26 cellular contexts compared by ENCODE assay signal in the genomic region with DNA sequence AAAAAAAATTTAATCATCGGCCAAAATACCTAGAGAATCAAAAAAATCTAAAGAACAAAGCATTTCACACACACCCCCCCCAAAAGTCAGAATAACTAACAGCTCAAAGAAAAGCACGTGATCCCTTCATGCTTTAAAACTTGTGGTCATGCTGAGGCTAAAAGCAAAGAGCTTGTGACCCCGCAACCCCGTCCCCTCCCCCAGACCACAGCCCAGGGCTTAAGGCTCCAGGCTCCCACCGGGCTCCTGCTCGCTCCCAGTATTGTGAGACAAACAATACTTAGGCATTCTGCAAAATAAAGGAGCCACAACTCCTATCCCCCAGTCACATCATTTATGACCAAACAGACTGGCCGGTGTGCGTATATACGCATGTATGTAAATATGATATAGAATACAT.
DNase-seq lines count a peak whose midpoint lies in the region; ATAC-seq and TF ChIP-seq lines count a peak whose summit lies in the region.
"Had no signal": no experiment of that assay in that cellular context is flagged by ENCODE, and none has a peak within 500 bp of the region (broad histone marks: within the 10 kb centered on the region; RNA-seq: fewer than 3 reads in every experiment).

No MANE protein-coding gene starts in this region.

- DNase-seq in T-helper 2 cell treated with Interferon-gamma antibody and Interleukin-4, amounts not matched to agents 5 μg/mL and 100 μg/mL, for 36 hours (ENCODE audit: low spot score) = no peak
- DNase-seq in T-helper 2 cell (no peak), WTC11 (ENCODE audit: low spot score) (peak; percentile 65), iPS-NIHi11 (ENCODE audit: low spot score) (peak; percentile 72), type B pancreatic cell (ENCODE audit: extremely low spot score, unreplicated experiment) (no peak), Calu3 (no peak), psoas muscle (no peak)
- DNase-seq: activated B cell treated with CpG ODN at 0.5 μM for 24 hours; activated CD4-positive, alpha-beta memory T cell treated with anti-CD3 and anti-CD28 coated beads for 36 hours; activated gamma-delta T cell treated with Interleukin-2 at 50 U/mL for 16 hours; CD4-positive, alpha-beta memory T cell; colonic mucosa; GOT3; NCI-H1417; NCI-H2107; NCI-H446 treated with DMSO at 0.1 percent for 48 hours; occipital lobe; Peyer's patch; spleen; stimulated activated CD4-positive, alpha-beta T cell treated with anti-CD3 and anti-CD28 coated beads, Interleukin-4, amount 100 ng/mL, for 24 hours; stimulated activated naive CD8-positive, alpha-beta T cell treated with anti-CD3 and anti-CD28 coated beads, Interleukin-15, Interleukin-2, amounts not matched to agents 100 U/mL and 50 U/mL, for 24 hours had no signal

- peaks cover 0 to 29% (median 0%) of the 10 kb centered on the region in 3 donors for H3K27me3 ChIP-seq in psoas muscle (ENCODE audit: insufficient read depth in 3 of 3, low read length in 2 of 3)
- H3K27me3 ChIP-seq: Peyer's patch had no signal

- no peaks in the 10 kb centered on the region for H3K9me3 Mint-ChIP-seq in T-helper 2 cell treated with Interferon-gamma antibody and Interleukin-4, amounts not matched to agents 5 μg/mL and 100 μg/mL, for 36 hours
- H3K9me3 Mint-ChIP-seq in WTC11 (no peaks in the 10 kb centered on the region), type B pancreatic cell (peaks cover 5% of the 10 kb centered on the region), Calu3 (ENCODE audit: low read depth, unreplicated experiment) (no peaks in the 10 kb centered on the region)
- H3K9me3 Mint-ChIP-seq: activated B cell treated with CpG ODN at 0.5 μM for 24 hours; activated CD4-positive, alpha-beta memory T cell treated with anti-CD3 and anti-CD28 coated beads for 36 hours; CD4-positive, alpha-beta memory T cell had no signal

- no peaks in the 10 kb centered on the region for H3K9me3 ChIP-seq in psoas muscle
- H3K9me3 ChIP-seq: breast epithelium, colonic mucosa, Peyer's patch, spleen had no signal

- intact Hi-C loops in Calu3 (cut with micrococcal nuclease; ENCODE audit: unreplicated experiment) (loop anchor here (5.0 kb wide), 1 partner anchor 67 kb away; no protein-coding TSS in a partner anchor), psoas muscle (cut with DNase I) (no loop called here)

- POLR2A ChIA-PET in WTC11 (lab: Charles Lee) = interaction anchor here (0.7 to 0.8 kb wide), 2 partner anchors 12 to 32 kb away, joined by 3 to 6 read pairs; no protein-coding TSS in a partner anchor

- no peaks in the 10 kb centered on the region for H3K27me3 Mint-ChIP-seq in T-helper 2 cell treated with Interferon-gamma antibody and Interleukin-4, amounts not matched to agents 5 μg/mL and 100 μg/mL, for 36 hours (ENCODE audit: low read depth)
- H3K27me3 Mint-ChIP-seq in WTC11 (ENCODE audit: low read depth) = no peaks in the 10 kb centered on the region
- H3K27me3 Mint-ChIP-seq in type B pancreatic cell = peaks cover 27% of the 10 kb centered on the region
- H3K27me3 Mint-ChIP-seq in Calu3 (ENCODE audit: unreplicated experiment) = peaks cover 35% of the 10 kb centered on the region

- H3K36me3 ChIP-seq in psoas muscle (ENCODE audit: insufficient read depth in 1 of 2, low read depth in 1 of 2) = no peaks in the 10 kb centered on the region
- H3K36me3 ChIP-seq: breast epithelium, colonic mucosa, Peyer's patch, spleen had no signal

- CTCF ChIA-PET in WTC11 (lab: Charles Lee) (interaction anchor here (1.1 to 1.9 kb wide), 2 partner anchors 79 to 382 kb away, joined by 3 to 9 read pairs; no protein-coding TSS in a partner anchor), Calu3 (lab: Charles Lee) (no interaction called here)

- ATAC-seq in WTC11 (peak; percentile 72), GM21529 (IDR thresholded peaks at IDR 0.05; ENCODE audit: unreplicated experiment) (no peak), psoas muscle (no peak)
- ATAC-seq: GM12878; stimulated activated naive CD8-positive, alpha-beta T cell treated with anti-CD3 and anti-CD28 coated beads, Interleukin-15, Interleukin-2, amounts not matched to agents 100 U/mL and 50 U/mL, for 24 hours had no signal

- BruUV-seq in Calu3 (replicated peaks; lab: Mats Ljungman, UMichigan) = no TSS peak

- H3K4me3 Mint-ChIP-seq in T-helper 2 cell treated with Interferon-gamma antibody and Interleukin-4, amounts not matched to agents 5 μg/mL and 100 μg/mL, for 36 hours = peak overlapping the region; percentile 14
- H3K4me3 Mint-ChIP-seq in WTC11 (peak overlapping the region; percentile 94), type B pancreatic cell (peak overlapping the region; percentile 93), Calu3 (ENCODE audit: low read depth, unreplicated experiment) (no peak overlapping the region)
- H3K4me3 Mint-ChIP-seq: activated CD4-positive, alpha-beta memory T cell treated with anti-CD3 and anti-CD28 coated beads for 36 hours had no signal

- H3K4me3 ChIP-seq in psoas muscle = no peak overlapping the region
- H3K4me3 ChIP-seq: breast epithelium, colonic mucosa, GM12878, Peyer's patch, spleen had no signal

- no peak overlapping the region for H3K27ac Mint-ChIP-seq in T-helper 2 cell treated with Interferon-gamma antibody and Interleukin-4, amounts not matched to agents 5 μg/mL and 100 μg/mL, for 36 hours
- H3K27ac Mint-ChIP-seq in WTC11 = peak overlapping the region; percentile 98
- H3K27ac Mint-ChIP-seq in type B pancreatic cell = no peak overlapping the region
- no peak overlapping the region for H3K27ac Mint-ChIP-seq in Calu3 (ENCODE audit: unreplicated experiment)
- H3K27ac Mint-ChIP-seq: activated B cell treated with CpG ODN at 0.5 μM for 24 hours; activated CD4-positive, alpha-beta memory T cell treated with anti-CD3 and anti-CD28 coated beads for 36 hours; CD4-positive, alpha-beta memory T cell had no signal

- no peak overlapping the region for H3K27ac ChIP-seq in psoas muscle
- H3K27ac ChIP-seq: 22Rv1, breast epithelium, colonic mucosa, HL-60, Peyer's patch, spleen had no signal

- TF ChIP-seq CTCF in WTC11 (IDR thresholded peaks at IDR 0.05) = no peak
- no peak for TF ChIP-seq CTCF in type B pancreatic cell (conservative IDR thresholded peaks at IDR 0.05)
- no peak for TF ChIP-seq CTCF in Calu3 (IDR thresholded peaks at IDR 0.05; ENCODE audit: unreplicated experiment)
- TF ChIP-seq CTCF in psoas muscle (IDR thresholded peaks at IDR 0.05) = no peak

- no peaks in the 10 kb centered on the region for H3K4me1 ChIP-seq in psoas muscle
- H3K4me1 ChIP-seq: breast epithelium, colonic mucosa, Peyer's patch had no signal

- H3K36me3 Mint-ChIP-seq in T-helper 2 cell treated with Interferon-gamma antibody and Interleukin-4, amounts not matched to agents 5 μg/mL and 100 μg/mL, for 36 hours (ENCODE audit: low read depth) = peaks cover 27% of the 10 kb centered on the region
- H3K36me3 Mint-ChIP-seq in WTC11 (peaks cover 22% of the 10 kb centered on the region), type B pancreatic cell (peaks cover 6% of the 10 kb centered on the region), Calu3 (ENCODE audit: insufficient read depth, unreplicated experiment) (peaks cover 16% of the 10 kb centered on the region)

- peaks cover 22% of the 10 kb centered on the region for H3K4me1 Mint-ChIP-seq in T-helper 2 cell treated with Interferon-gamma antibody and Interleukin-4, amounts not matched to agents 5 μg/mL and 100 μg/mL, for 36 hours (ENCODE audit: low read depth)
- H3K4me1 Mint-ChIP-seq in WTC11 = peaks cover 52% of the 10 kb centered on the region
- peaks cover 37% of the 10 kb centered on the region for H3K4me1 Mint-ChIP-seq in type B pancreatic cell (ENCODE audit: unreplicated experiment)
- no peaks in the 10 kb centered on the region for H3K4me1 Mint-ChIP-seq in Calu3 (ENCODE audit: low read depth, unreplicated experiment)

- 64 to 82% (median 81%) methylated on average over 9 of the region's 9 CpGs for WGBS in psoas muscle, 3 donors

TF ChIP-seq in WTC11, 78 proteins besides CTCF, POLR2A, EP300 and RAD21:
- TF ChIP-seq, protein P1, sequence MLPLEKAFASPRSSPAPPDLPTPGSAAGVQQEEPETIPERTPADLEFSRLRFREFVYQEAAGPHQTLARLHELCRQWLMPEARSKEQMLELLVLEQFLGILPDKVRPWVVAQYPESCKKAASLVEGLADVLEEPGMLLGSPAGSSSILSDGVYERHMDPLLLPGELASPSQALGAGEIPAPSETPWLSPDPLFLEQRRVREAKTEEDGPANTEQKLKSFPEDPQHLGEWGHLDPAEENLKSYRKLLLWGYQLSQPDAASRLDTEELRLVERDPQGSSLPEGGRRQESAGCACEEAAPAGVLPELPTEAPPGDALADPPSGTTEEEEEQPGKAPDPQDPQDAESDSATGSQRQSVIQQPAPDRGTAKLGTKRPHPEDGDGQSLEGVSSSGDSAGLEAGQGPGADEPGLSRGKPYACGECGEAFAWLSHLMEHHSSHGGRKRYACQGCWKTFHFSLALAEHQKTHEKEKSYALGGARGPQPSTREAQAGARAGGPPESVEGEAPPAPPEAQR (CRISPR knock-in tag; IDR thresholded peaks at IDR 0.05) = no peak
- TF ChIP-seq, protein P2, sequence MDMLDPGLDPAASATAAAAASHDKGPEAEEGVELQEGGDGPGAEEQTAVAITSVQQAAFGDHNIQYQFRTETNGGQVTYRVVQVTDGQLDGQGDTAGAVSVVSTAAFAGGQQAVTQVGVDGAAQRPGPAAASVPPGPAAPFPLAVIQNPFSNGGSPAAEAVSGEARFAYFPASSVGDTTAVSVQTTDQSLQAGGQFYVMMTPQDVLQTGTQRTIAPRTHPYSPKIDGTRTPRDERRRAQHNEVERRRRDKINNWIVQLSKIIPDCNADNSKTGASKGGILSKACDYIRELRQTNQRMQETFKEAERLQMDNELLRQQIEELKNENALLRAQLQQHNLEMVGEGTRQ (CRISPR knock-in tag; IDR thresholded peaks at IDR 0.05) = peak; percentile 63
- TF ChIP-seq, protein P3, sequence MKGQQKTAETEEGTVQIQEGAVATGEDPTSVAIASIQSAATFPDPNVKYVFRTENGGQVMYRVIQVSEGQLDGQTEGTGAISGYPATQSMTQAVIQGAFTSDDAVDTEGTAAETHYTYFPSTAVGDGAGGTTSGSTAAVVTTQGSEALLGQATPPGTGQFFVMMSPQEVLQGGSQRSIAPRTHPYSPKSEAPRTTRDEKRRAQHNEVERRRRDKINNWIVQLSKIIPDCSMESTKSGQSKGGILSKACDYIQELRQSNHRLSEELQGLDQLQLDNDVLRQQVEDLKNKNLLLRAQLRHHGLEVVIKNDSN (CRISPR knock-in tag; IDR thresholded peaks at IDR 0.05) = peak; percentile 47; the same call in 1 of the 2 replicates

Comparison
In these comparisons a context has a peak if more than half of its experiments do, and no peak if none do; other contexts are left out.
1. DNase-seq: peak in WTC11 (single experiment) and iPS-NIHi11 (single experiment); none in T-helper 2 cell treated with Interferon-gamma antibody and Interleukin-4, amounts not matched to agents 5 μg/mL and 100 μg/mL, for 36 hours (single experiment), T-helper 2 cell (0 of 5), type B pancreatic cell (single experiment), Calu3 (single experiment) and psoas muscle (0 of 2).